Comparison of ENCODE assay signal across 8 cellular contexts in the genomic region with DNA sequence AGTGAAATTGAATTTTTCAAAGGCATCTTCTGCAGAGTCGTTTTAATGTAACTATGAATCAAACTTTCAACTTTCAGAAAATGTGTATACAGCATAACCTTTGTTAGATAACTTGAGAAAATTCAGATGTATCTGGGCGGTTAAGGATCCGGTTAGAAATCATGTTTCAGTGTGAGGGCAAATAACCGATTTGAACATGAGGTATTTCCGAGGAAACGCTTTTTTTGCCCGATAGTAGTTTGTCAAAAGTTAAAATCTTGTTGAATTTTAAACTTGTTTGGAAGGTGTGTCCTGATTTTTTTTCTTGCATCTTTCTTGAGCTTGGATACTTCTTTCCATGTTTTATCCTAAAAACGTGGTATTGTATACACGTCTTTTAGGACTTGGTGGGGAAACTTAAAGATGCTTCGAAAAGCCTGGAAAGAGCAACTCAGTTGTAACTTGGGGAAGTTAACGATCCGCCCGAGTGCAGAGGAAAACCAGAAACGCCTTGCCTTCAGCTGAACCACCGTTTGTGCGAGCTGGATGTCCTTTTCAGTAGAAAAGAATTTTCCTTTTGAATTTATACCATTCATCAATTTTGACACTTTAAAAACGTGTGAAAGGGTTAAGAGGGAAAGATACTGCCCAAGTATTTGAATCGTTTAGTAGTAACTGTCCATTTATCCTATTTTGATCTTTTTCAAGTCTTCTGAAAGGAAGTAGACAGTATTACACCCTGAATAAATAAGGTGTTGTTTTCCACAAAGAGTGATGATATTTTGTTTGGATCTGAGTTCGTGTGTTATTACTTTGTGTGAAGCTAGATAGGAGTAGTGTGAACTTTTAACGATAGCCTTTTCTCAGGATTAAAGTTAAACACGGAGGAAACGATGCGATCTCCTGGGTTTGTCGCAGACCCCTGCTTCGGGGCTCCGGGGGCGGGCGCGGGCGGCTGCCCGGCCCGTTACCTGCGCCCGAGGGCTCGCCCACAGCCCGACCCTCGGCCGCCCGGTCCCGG. TPM values are rescaled to one million over a fixed set of nuclear protein-coding genes. Genes with fewer than 3 reads are reported as not detected.
DNase-seq lines count a peak whose midpoint lies in the region; ATAC-seq and TF ChIP-seq lines count a peak whose summit lies in the region.

No MANE protein-coding gene starts in this region.

- H3K4me1 ChIP-seq in heart right ventricle: peaks cover 3 to 67% (median 61%) of the 10 kb centered on the region in 9 donors

- no peak for TF ChIP-seq CTCF in heart right ventricle (IDR thresholded peaks at IDR 0.05)

- peak overlapping the region; percentile 82 for H3K4me3 Mint-ChIP-seq in activated CD8-positive, alpha-beta T cell treated with anti-CD3 and anti-CD28 coated beads, Interleukin-2, amount 10 ng/mL, durations not matched to agents 7 days and 5 days
- H3K4me3 Mint-ChIP-seq in stimulated activated naive CD8-positive, alpha-beta T cell treated with anti-CD3 and anti-CD28 coated beads, Interleukin-15, amount 100 ng/mL, for 72 hours: peak overlapping the region; percentile 91 to 99

- 31 to 37% methylated on average over 36 to 40 of the region's 40 CpGs for WGBS in heart right ventricle, 2 donors

- H3K27me3 ChIP-seq in heart right ventricle: peaks cover 0 to 30% (median 5%) of the 10 kb centered on the region in 7 donors

- CTCF ChIA-PET in activated CD8-positive, alpha-beta T cell treated with anti-CD3 and anti-CD28 coated beads, Interleukin-2, amount 10 ng/mL, durations not matched to agents 7 days and 5 days (lab: Charles Lee): interaction anchor here (0.8 to 1.5 kb wide), 6 partner anchors 10 to 669 kb away, joined by 3 to 5 read pairs (median 4); no protein-coding TSS in a partner anchor

- peak overlapping the region; percentile 88 for H3K27ac Mint-ChIP-seq in activated CD8-positive, alpha-beta T cell treated with anti-CD3 and anti-CD28 coated beads, Interleukin-2, amount 10 ng/mL, durations not matched to agents 7 days and 5 days
- peak overlapping the region; percentile 89 to 98 for H3K27ac Mint-ChIP-seq in stimulated activated naive CD8-positive, alpha-beta T cell treated with anti-CD3 and anti-CD28 coated beads, Interleukin-15, amount 100 ng/mL, for 72 hours

- peaks cover 60% of the 10 kb centered on the region for H3K4me1 Mint-ChIP-seq in activated CD8-positive, alpha-beta T cell treated with anti-CD3 and anti-CD28 coated beads, Interleukin-2, amount 10 ng/mL, durations not matched to agents 7 days and 5 days (ENCODE audit: low read depth)
- peaks cover 46% of the 10 kb centered on the region for H3K4me1 Mint-ChIP-seq in stimulated activated naive CD8-positive, alpha-beta T cell treated with anti-CD3 and anti-CD28 coated beads, Interleukin-15, amount 100 ng/mL, for 72 hours

- H3K27ac ChIP-seq in heart right ventricle: peak overlapping the region; percentile 36 to 95 (median 86)

- intact Hi-C loops in heart right ventricle (cut with DNase I): loop anchor here in 9 of 10 donors (5.0 to 10.0 kb wide), 10 partner anchors 65 to 825 kb away; partner anchors contain the start of genes DNAJC1 (in 6 of the 9) and PIP4K2A (in 1 of the 9)
- intact Hi-C loops in left cardiac atrium (cut with DNase I): loop anchor here (5.0 to 10.0 kb wide), 4 partner anchors 65 to 315 kb away; partner anchors contain the start of gene DNAJC1 (in 1 of the 2)

- DNase-seq in heart right ventricle: no peak
- no peak for DNase-seq in left cardiac atrium
- DNase-seq in activated CD8-positive, alpha-beta T cell treated with anti-CD3 and anti-CD28 coated beads, Interleukin-2, amount 10 ng/mL, durations not matched to agents 7 days and 5 days: no peak
- DNase-seq in iris pigment epithelial cell (ENCODE audit: low read depth): peak; percentile 17
- DNase-seq in stimulated activated naive CD8-positive, alpha-beta T cell treated with anti-CD3 and anti-CD28 coated beads, Interleukin-15, amount 100 ng/mL, for 72 hours: no peak
- DNase-seq in activated gamma-delta T cell treated with Interleukin-2 at 50 U/mL for 16 hours: no peak

- H3K36me3 Mint-ChIP-seq in activated CD8-positive, alpha-beta T cell treated with anti-CD3 and anti-CD28 coated beads, Interleukin-2, amount 10 ng/mL, durations not matched to agents 7 days and 5 days (ENCODE audit: low read depth): peaks cover 24% of the 10 kb centered on the region

- POLR2A ChIA-PET in activated CD8-positive, alpha-beta T cell treated with anti-CD3 and anti-CD28 coated beads, Interleukin-2, amount 10 ng/mL, durations not matched to agents 7 days and 5 days (lab: Charles Lee): interaction anchor here (1.1 to 1.8 kb wide), 2 partner anchors 15 to 117 kb away, joined by 3 to 5 read pairs; no protein-coding TSS in a partner anchor

- no peaks in the 10 kb centered on the region for H3K9me3 ChIP-seq in heart right ventricle

- peak overlapping the region in 9 of 10 donors; percentile 27 to 91 (median 59) for H3K4me3 ChIP-seq in heart right ventricle

- peaks cover 40% of the 10 kb centered on the region for H3K27me3 Mint-ChIP-seq in activated CD8-positive, alpha-beta T cell treated with anti-CD3 and anti-CD28 coated beads, Interleukin-2, amount 10 ng/mL, durations not matched to agents 7 days and 5 days (ENCODE audit: low read depth)
- peaks cover 39% of the 10 kb centered on the region for H3K27me3 Mint-ChIP-seq in stimulated activated naive CD8-positive, alpha-beta T cell treated with anti-CD3 and anti-CD28 coated beads, Interleukin-15, amount 100 ng/mL, for 72 hours

- H3K9me3 Mint-ChIP-seq in activated CD8-positive, alpha-beta T cell treated with anti-CD3 and anti-CD28 coated beads, Interleukin-2, amount 10 ng/mL, durations not matched to agents 7 days and 5 days (ENCODE audit: insufficient read depth): no peaks in the 10 kb centered on the region
- no peaks in the 10 kb centered on the region for H3K9me3 Mint-ChIP-seq in stimulated activated naive CD8-positive, alpha-beta T cell treated with anti-CD3 and anti-CD28 coated beads, Interleukin-15, amount 100 ng/mL, for 72 hours

- ATAC-seq in heart right ventricle: no peak
- ATAC-seq in left cardiac atrium: no peak
- ATAC-seq in activated CD8-positive, alpha-beta T cell treated with anti-CD3 and anti-CD28 coated beads, Interleukin-2, amount 10 ng/mL, durations not matched to agents 7 days and 5 days: no peak
- ATAC-seq in stimulated activated naive CD8-positive, alpha-beta T cell treated with anti-CD3 and anti-CD28 coated beads, Interleukin-15, amount 100 ng/mL, for 72 hours: no peak
- no peak for ATAC-seq in GM21737 (IDR thresholded peaks at IDR 0.05; ENCODE audit: unreplicated experiment)
- no peak for ATAC-seq in HG02642 (IDR thresholded peaks at IDR 0.05; ENCODE audit: poor library complexity, unreplicated experiment)

- no peaks in the 10 kb centered on the region for H3K36me3 ChIP-seq in heart right ventricle

RNA-seq across cellular contexts. Expression of gene BMI1, which starts 1.0 kb away (rescaled TPM):
- total RNA-seq in heart right ventricle (10 to 100 TPM; 26.1 to 44.1 (median 34.5) TPM), left cardiac atrium (10 to 100 TPM; 39.9 to 40.5 TPM)
- 10 to 100 TPM; 15.0 to 19.0 TPM for polyA plus RNA-seq in heart right ventricle
- total RNA-seq in activated CD8-positive, alpha-beta T cell treated with anti-CD3 and anti-CD28 coated beads, Interleukin-2, amount 10 ng/mL, durations not matched to agents 7 days and 5 days: 10 to 100 TPM; 26.2 to 26.4 TPM

RNA-seq across cellular contexts. Expression of gene COMMD3, which starts 3.7 kb away (rescaled TPM):
- total RNA-seq in heart right ventricle: 10 to 100 TPM; 72.7 to 95.0 (median 80.6) TPM
- 10 to 100 TPM; 62.2 to 84.9 TPM for polyA plus RNA-seq in heart right ventricle
- total RNA-seq in left cardiac atrium: 10 to 100 TPM; 73.5 to 74.8 TPM
- 10 to 100 TPM; 59.7 to 63.3 TPM for total RNA-seq in activated CD8-positive, alpha-beta T cell treated with anti-CD3 and anti-CD28 coated beads, Interleukin-2, amount 10 ng/mL, durations not matched to agents 7 days and 5 days

RNA-seq across cellular contexts. Expression of gene SPAG6, which starts 25.4 kb away (rescaled TPM):
- total RNA-seq in heart right ventricle (not detected), left cardiac atrium (not detected)
- under 1 TPM in 1 of 2 donors, not detected in 1; 0.01 TPM for polyA plus RNA-seq in heart right ventricle
- total RNA-seq in activated CD8-positive, alpha-beta T cell treated with anti-CD3 and anti-CD28 coated beads, Interleukin-2, amount 10 ng/mL, durations not matched to agents 7 days and 5 days: under 1 TPM; 0.70 to 0.90 TPM
